Comparison of ENCODE assay signal across 13 cellular contexts in the genomic region with DNA sequence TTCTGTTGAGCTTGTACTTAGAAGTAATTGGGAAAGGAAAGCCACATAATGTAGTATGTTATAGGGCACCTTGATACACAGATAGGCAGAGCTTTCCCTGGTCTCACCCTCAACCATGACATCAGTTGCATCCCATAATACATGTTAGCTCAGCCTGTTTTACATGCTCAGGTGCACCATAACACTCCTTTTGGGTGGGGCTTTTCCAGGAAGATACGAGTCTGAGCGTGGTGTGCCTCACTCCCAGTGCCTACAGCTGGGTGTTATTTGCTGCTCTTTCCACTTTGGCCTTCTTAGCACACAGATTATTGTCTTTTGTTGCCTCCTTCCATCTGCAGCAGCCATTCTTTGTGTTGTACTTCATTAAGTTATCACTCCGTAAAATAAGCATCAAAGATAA. TPM values are rescaled to one million over a fixed set of nuclear protein-coding genes. Genes with fewer than 3 reads are reported as not detected.
DNase-seq lines count a peak whose midpoint lies in the region; ATAC-seq and TF ChIP-seq lines count a peak whose summit lies in the region.
"Had no signal": no experiment of that assay in that cellular context is flagged by ENCODE, and none has a peak within 500 bp of the region (broad histone marks: within the 10 kb centered on the region; RNA-seq: fewer than 3 reads in every experiment).

No MANE protein-coding gene starts in this region.

- H3K9me3 Mint-ChIP-seq in activated T-cell treated with anti-CD3 and anti-CD28 coated beads, Interleukin-2, amount 50 U/mL, for 24 hours = no peaks in the 10 kb centered on the region
- H3K9me3 Mint-ChIP-seq: CD8-positive, alpha-beta T cell had no signal

- no peaks in the 10 kb centered on the region for H3K9me3 ChIP-seq in subcutaneous abdominal adipose tissue (ENCODE audit: control insufficient read depth in 5 of 5, low read length in 5 of 5)
- no peaks in the 10 kb centered on the region for H3K9me3 ChIP-seq in HAP-1

- CTCF ChIA-PET in RWPE1 (lab: Yijun Ruan, JAX) = interaction anchor here (0.6 kb wide), 1 partner anchor 87 kb away, joined by 7 read pairs; no protein-coding TSS in a partner anchor

- H3K36me3 ChIP-seq in subcutaneous abdominal adipose tissue (ENCODE audit: control insufficient read depth in 5 of 5, insufficient read depth in 5 of 5, low read length in 5 of 5) (peaks cover 0 to 3% (median 0%) of the 10 kb centered on the region in 5 donors), HAP-1 (replicated peaks) (peaks cover 3% of the 10 kb centered on the region)

- H3K27ac Mint-ChIP-seq in activated T-cell treated with anti-CD3 and anti-CD28 coated beads, Interleukin-2, amount 50 U/mL, for 24 hours = peak overlapping the region; percentile 70

- H3K27ac ChIP-seq in RWPE1 (peak overlapping the region; percentile 95), subcutaneous abdominal adipose tissue (ENCODE audit: low read depth, low read length) (peak overlapping the region; percentile 63)

- peaks cover 88% of the 10 kb centered on the region for H3K4me1 Mint-ChIP-seq in activated T-cell treated with anti-CD3 and anti-CD28 coated beads, Interleukin-2, amount 50 U/mL, for 24 hours (ENCODE audit: low read depth)

- no peaks in the 10 kb centered on the region for H3K27me3 Mint-ChIP-seq in activated T-cell treated with anti-CD3 and anti-CD28 coated beads, Interleukin-2, amount 50 U/mL, for 24 hours

- H3K4me3 ChIP-seq in subcutaneous abdominal adipose tissue (ENCODE audit: low read depth in 1 of 5, low read length in 5 of 5) = peak overlapping the region in 1 of 5 donors; percentile 9
- H3K4me3 ChIP-seq in HAP-1 = no peak overlapping the region

- peaks cover 64% of the 10 kb centered on the region for H3K36me3 Mint-ChIP-seq in activated T-cell treated with anti-CD3 and anti-CD28 coated beads, Interleukin-2, amount 50 U/mL, for 24 hours (ENCODE audit: low read depth)

- peak overlapping the region in 1 of 5 donors; percentile 7 for H3K9ac ChIP-seq in subcutaneous abdominal adipose tissue (ENCODE audit: low read length in 5 of 5)

- H3K4me3 Mint-ChIP-seq in activated T-cell treated with anti-CD3 and anti-CD28 coated beads, Interleukin-2, amount 50 U/mL, for 24 hours = no peak overlapping the region
- H3K4me3 Mint-ChIP-seq: CD8-positive, alpha-beta T cell had no signal

- H3K4me1 ChIP-seq in subcutaneous abdominal adipose tissue (ENCODE audit: control insufficient read depth in 5 of 5, insufficient read depth in 5 of 5, low read length in 5 of 5) = peaks cover 2 to 57% (median 28%) of the 10 kb centered on the region in 5 donors
- H3K4me1 ChIP-seq in HAP-1 = peaks cover 9% of the 10 kb centered on the region

- no peak for TF ChIP-seq CTCF in RWPE1 (conservative IDR thresholded peaks at IDR 0.05; ENCODE audit: low read depth)

- no peak for DNase-seq in activated T-cell treated with anti-CD3 and anti-CD28 coated beads, Interleukin-2, amount 50 U/mL, for 24 hours
- DNase-seq in activated T-cell treated with anti-CD3 and anti-CD28 coated beads, Interleukin-2, amount 50 U/mL, for 48 hours = no peak
- DNase-seq in RWPE1 (ENCODE audit: low spot score) = no peak
- DNase-seq in stimulated activated naive CD4-positive, alpha-beta T cell (lab: John Stamatoyannopoulos, UW) = no peak
- no peak for DNase-seq in HAP-1 (ENCODE audit: low spot score in 2 of 2)
- no peak for DNase-seq in NCI-H510A (lab: John Stamatoyannopoulos, UW)
- DNase-seq: CD8-positive, alpha-beta T cell; central memory CD4-positive, alpha-beta T cell; effector CD8-positive, alpha-beta T cell; SHP77; stimulated activated CD4-positive, alpha-beta T cell treated with anti-CD3 and anti-CD28 coated beads, Interleukin-4, amount 100 ng/mL, for 4 hours had no signal

- ATAC-seq in esophagus mucosa = peak; percentile 94
- ATAC-seq: CD8-positive, alpha-beta T cell had no signal

- POLR2A ChIA-PET in RWPE1 (lab: Yijun Ruan, JAX; ENCODE audit: low non-redundant PET) = no interaction called here

- in situ Hi-C loops in HAP-1 (cut with MboI; ENCODE audit: low sequenced_read_pairs) = no loop called here

- H3K27me3 ChIP-seq in subcutaneous abdominal adipose tissue (ENCODE audit: control insufficient read depth in 5 of 5, insufficient read depth in 4 of 5, low read length in 5 of 5) (no peaks in the 10 kb centered on the region), HAP-1 (ENCODE audit: low read depth) (no peaks in the 10 kb centered on the region)

RNA-seq across cellular contexts. Expression of a gene that starts 11.9 kb away (rescaled TPM):
- total RNA-seq in esophagus mucosa = 24.6 TPM
